ENCODE assay signal across 1 cellular context in genomic region chr21:14675774-14676530, GRCh38.
TF ChIP-seq lines count a peak whose summit lies in the region.

No MANE protein-coding gene starts in this region.

TF ChIP-seq in GM23338, 12 proteins besides CTCF, POLR2A, EP300 and RAD21 (continued from another document):
- TF ChIP-seq, protein P1, sequence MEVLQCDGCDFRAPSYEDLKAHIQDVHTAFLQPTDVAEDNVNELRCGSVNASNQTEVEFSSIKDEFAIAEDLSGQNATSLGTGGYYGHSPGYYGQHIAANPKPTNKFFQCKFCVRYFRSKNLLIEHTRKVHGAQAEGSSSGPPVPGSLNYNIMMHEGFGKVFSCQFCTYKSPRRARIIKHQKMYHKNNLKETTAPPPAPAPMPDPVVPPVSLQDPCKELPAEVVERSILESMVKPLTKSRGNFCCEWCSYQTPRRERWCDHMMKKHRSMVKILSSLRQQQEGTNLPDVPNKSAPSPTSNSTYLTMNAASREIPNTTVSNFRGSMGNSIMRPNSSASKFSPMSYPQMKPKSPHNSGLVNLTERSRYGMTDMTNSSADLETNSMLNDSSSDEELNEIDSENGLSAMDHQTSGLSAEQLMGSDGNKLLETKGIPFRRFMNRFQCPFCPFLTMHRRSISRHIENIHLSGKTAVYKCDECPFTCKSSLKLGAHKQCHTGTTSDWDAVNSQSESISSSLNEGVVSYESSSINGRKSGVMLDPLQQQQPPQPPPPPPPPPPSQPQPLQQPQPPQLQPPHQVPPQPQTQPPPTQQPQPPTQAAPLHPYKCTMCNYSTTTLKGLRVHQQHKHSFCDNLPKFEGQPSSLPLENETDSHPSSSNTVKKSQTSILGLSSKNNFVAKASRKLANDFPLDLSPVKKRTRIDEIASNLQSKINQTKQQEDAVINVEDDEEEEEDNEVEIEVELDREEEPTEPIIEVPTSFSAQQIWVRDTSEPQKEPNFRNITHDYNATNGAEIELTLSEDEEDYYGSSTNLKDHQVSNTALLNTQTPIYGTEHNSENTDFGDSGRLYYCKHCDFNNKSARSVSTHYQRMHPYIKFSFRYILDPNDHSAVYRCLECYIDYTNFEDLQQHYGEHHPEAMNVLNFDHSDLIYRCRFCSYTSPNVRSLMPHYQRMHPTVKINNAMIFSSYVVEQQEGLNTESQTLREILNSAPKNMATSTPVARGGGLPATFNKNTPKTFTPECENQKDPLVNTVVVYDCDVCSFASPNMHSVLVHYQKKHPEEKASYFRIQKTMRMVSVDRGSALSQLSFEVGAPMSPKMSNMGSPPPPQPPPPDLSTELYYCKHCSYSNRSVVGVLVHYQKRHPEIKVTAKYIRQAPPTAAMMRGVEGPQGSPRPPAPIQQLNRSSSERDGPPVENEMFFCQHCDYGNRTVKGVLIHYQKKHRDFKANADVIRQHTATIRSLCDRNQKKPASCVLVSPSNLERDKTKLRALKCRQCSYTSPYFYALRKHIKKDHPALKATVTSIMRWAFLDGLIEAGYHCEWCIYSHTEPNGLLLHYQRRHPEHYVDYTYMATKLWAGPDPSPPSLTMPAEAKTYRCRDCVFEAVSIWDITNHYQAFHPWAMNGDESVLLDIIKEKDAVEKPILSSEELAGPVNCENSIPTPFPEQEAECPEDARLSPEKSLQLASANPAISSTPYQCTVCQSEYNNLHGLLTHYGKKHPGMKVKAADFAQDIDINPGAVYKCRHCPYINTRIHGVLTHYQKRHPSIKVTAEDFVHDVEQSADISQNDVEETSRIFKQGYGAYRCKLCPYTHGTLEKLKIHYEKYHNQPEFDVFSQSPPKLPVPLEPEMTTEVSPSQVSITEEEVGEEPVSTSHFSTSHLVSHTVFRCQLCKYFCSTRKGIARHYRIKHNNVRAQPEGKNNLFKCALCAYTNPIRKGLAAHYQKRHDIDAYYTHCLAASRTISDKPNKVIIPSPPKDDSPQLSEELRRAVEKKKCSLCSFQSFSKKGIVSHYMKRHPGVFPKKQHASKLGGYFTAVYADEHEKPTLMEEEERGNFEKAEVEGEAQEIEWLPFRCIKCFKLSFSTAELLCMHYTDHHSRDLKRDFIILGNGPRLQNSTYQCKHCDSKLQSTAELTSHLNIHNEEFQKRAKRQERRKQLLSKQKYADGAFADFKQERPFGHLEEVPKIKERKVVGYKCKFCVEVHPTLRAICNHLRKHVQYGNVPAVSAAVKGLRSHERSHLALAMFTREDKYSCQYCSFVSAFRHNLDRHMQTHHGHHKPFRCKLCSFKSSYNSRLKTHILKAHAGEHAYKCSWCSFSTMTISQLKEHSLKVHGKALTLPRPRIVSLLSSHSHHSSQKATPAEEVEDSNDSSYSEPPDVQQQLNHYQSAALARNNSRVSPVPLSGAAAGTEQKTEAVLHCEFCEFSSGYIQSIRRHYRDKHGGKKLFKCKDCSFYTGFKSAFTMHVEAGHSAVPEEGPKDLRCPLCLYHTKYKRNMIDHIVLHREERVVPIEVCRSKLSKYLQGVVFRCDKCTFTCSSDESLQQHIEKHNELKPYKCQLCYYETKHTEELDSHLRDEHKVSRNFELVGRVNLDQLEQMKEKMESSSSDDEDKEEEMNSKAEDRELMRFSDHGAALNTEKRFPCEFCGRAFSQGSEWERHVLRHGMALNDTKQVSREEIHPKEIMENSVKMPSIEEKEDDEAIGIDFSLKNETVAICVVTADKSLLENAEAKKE (CRISPR knock-in tag; IDR thresholded peaks at IDR 0.05): no peak
- TF ChIP-seq ZNF114 (CRISPR knock-in tag; IDR thresholded peaks at IDR 0.05): no peak
- no peak for TF ChIP-seq EZH2 (IDR thresholded peaks at IDR 0.05; ENCODE audit: low read depth, unreplicated experiment)
- TF ChIP-seq POLR2AphosphoS5 (IDR thresholded peaks at IDR 0.05; ENCODE audit: low read depth): no peak
- no peak for TF ChIP-seq NANOG (IDR thresholded peaks at IDR 0.05; ENCODE audit: borderline replicate concordance)
